In genomic region chr7:138077809-138078208, GRCh38 we compare ENCODE assay signal across 16 cellular contexts. TPM values are rescaled to one million over a fixed set of nuclear protein-coding genes. Genes with fewer than 3 reads are reported as not detected.
A peak's percentile ranks its signal among the peaks of the same experiment; 100 is the strongest.
DNase-seq lines count a peak whose midpoint lies in the region; ATAC-seq, FAIRE-seq and TF ChIP-seq lines count a peak whose summit lies in the region.
"Had no signal": no experiment of that assay in that cellular context is flagged by ENCODE, and none has a peak within 500 bp of the region (broad histone marks: within the 10 kb centered on the region; RNA-seq: fewer than 3 reads in every experiment).

No MANE protein-coding gene starts in this region.

- H3K9ac ChIP-seq in HCT116 (ENCODE audit: low read length): no peak overlapping the region
- no peak overlapping the region for H3K9ac ChIP-seq in K562 (ENCODE audit: insufficient read depth in 1 of 2, low read depth in 2 of 2, low read length in 2 of 2)
- H3K9ac ChIP-seq in smooth muscle cell (ENCODE audit: low read depth): no peak overlapping the region
- H3K9ac ChIP-seq: KMS-11 had no signal

- no peaks in the 10 kb centered on the region for H3K9me2 ChIP-seq in HCT116 (ENCODE audit: insufficient read depth)

- TF ChIP-seq EP300 in K562 (IDR thresholded peaks at IDR 0.05; ENCODE audit: low read length): no peak

- no peak for ATAC-seq in HCT116
- ATAC-seq in K562: peak; percentile 61
- peak; percentile 58 for ATAC-seq in left lobe of liver

- in situ Hi-C loops in K562 (cut with MboI): no loop called here

- TF ChIP-seq RAD21 in HCT116 (IDR thresholded peaks at IDR 0.05; ENCODE audit: low read depth): no peak
- TF ChIP-seq RAD21 in K562 (CRISPR knock-in tag; conservative IDR thresholded peaks at IDR 0.05 in 1 of 2, IDR thresholded peaks at IDR 0.05 in 1 of 2): no peak

- H3K79me2 ChIP-seq in HCT116 (ENCODE audit: insufficient read depth, low read length): no peaks in the 10 kb centered on the region
- no peaks in the 10 kb centered on the region for H3K79me2 ChIP-seq in K562 (ENCODE audit: control insufficient read depth, insufficient read depth, low read length)
- no peaks in the 10 kb centered on the region for H3K79me2 ChIP-seq in smooth muscle cell (ENCODE audit: low read depth)

- DNase-seq in HCT116 (ENCODE audit: low read depth, low spot score) (no peak), MG63 (peak; percentile 72), K562 (ENCODE audit: extremely low read depth in 1 of 4, low spot score in 3 of 4) (no peak), left lobe of liver (ENCODE audit: low spot score) (peak; percentile 65), iPS-NIHi11 (ENCODE audit: low spot score) (no peak), NCI-H146 treated with DMSO at 0.1 percent for 48 hours (lab: John Stamatoyannopoulos, UW; ENCODE audit: unreplicated experiment) (no peak), smooth muscle cell (lab: John Stamatoyannopoulos, UW; ENCODE audit: unreplicated experiment) (no peak), NCI-H526 (lab: John Stamatoyannopoulos, UW) (no peak)
- DNase-seq: CD4-positive, CD25-positive, alpha-beta regulatory T cell; DMS79; GDM1; NCI-H1436 treated with DMSO at 0.1 percent for 48 hours; NCI-H774; SIG-M5 had no signal

- 0% methylated on average over 2 of the region's 2 CpGs for WGBS in K562 (ENCODE audit: insufficient coverage, low coverage, missing lambda C conversion rate)
- WGBS in smooth muscle cell (ENCODE audit: low lambda C conversion rate): 100% methylated on average over 2 of the region's 2 CpGs

- RAD21 ChIA-PET in HCT116 (lab: Charles Lee; ENCODE audit: low non-redundant PET in 1 of 2, low total read pairs in 2 of 2, uncharacterized antibody in 2 of 2, unreplicated experiment in 2 of 2): no interaction called here

- H4K20me1 ChIP-seq in HCT116 (ENCODE audit: insufficient read depth): no peaks in the 10 kb centered on the region
- no peaks in the 10 kb centered on the region for H4K20me1 ChIP-seq in K562 (replicated peaks; ENCODE audit: control insufficient read depth, insufficient read depth, low read length)
- no peaks in the 10 kb centered on the region for H4K20me1 ChIP-seq in smooth muscle cell (ENCODE audit: low read depth)

- TF ChIP-seq CTCF in HCT116 (IDR thresholded peaks at IDR 0.05 in 2 of 3, conservative IDR thresholded peaks at IDR 0.05 in 1 of 3; ENCODE audit: borderline replicate concordance in 1 of 3, insufficient read depth in 1 of 3, low read depth in 2 of 3, low read length in 2 of 3) (no peak), K562 (IDR thresholded peaks at IDR 0.05 in 2 of 3, conservative IDR thresholded peaks at IDR 0.05 in 1 of 3; ENCODE audit: insufficient read depth in 2 of 3, low read depth in 1 of 3, low read length in 3 of 3) (no peak), smooth muscle cell (IDR thresholded peaks at IDR 0.05; ENCODE audit: borderline replicate concordance, insufficient read depth, poor library complexity, severe bottlenecking) (no peak)

- intact Hi-C loops in HCT116 (cut with micrococcal nuclease): no loop called here
- intact Hi-C loops in K562 (cut with micrococcal nuclease): no loop called here

- BruUV-seq in HCT116 (replicated peaks; lab: Mats Ljungman, UMichigan) (no TSS peak), K562 (replicated peaks; lab: Mats Ljungman, UMichigan) (no TSS peak)

- H3K27me3 ChIP-seq in HCT116 (ENCODE audit: insufficient read depth, low read length) (no peaks in the 10 kb centered on the region), MG63 (no peaks in the 10 kb centered on the region), K562 (ENCODE audit: control insufficient read depth in 2 of 2, insufficient read depth in 2 of 2, low read length in 2 of 2) (no peaks in the 10 kb centered on the region), smooth muscle cell (ENCODE audit: low read depth) (no peaks in the 10 kb centered on the region)

- POLR2A ChIA-PET in HCT116 (lab: Charles Lee) (no interaction called here), K562 (lab: Yijun Ruan, JAX) (no interaction called here)

- CTCF ChIA-PET in HCT116 (lab: Charles Lee) (no interaction called here), K562 (lab: Yijun Ruan, JAX; ENCODE audit: low intra/inter-chr PET ratio) (no interaction called here)

- TF ChIP-seq POLR2A in HCT116 (IDR thresholded peaks at IDR 0.05; ENCODE audit: borderline replicate concordance, extremely low read depth, insufficient read depth, insufficient read length): no peak
- no peak for TF ChIP-seq POLR2A in K562 (conservative IDR thresholded peaks at IDR 0.05)

- no peak overlapping the region for H3K4me2 ChIP-seq in HCT116 (ENCODE audit: low read length)
- H3K4me2 ChIP-seq in K562 (ENCODE audit: insufficient read depth, low read length): no peak overlapping the region
- no peak overlapping the region for H3K4me2 ChIP-seq in smooth muscle cell
- H3K4me2 ChIP-seq: KMS-11 had no signal

- no peaks in the 10 kb centered on the region for H3F3A ChIP-seq in smooth muscle cell (ENCODE audit: low read depth)

- H3K9me1 ChIP-seq in K562 (ENCODE audit: control insufficient read depth, insufficient read depth, low read length): no peaks in the 10 kb centered on the region

- H3K4me3 ChIP-seq in HCT116 (replicated peaks in 1 of 2; ENCODE audit: low read depth in 1 of 2, low read length in 2 of 2) (no peak overlapping the region), MG63 (no peak overlapping the region), K562 (no peak overlapping the region), smooth muscle cell (no peak overlapping the region)

- H3K4me1 ChIP-seq in HCT116 (ENCODE audit: control insufficient read depth in 1 of 2, insufficient read depth in 2 of 2, low read length in 2 of 2) (no peaks in the 10 kb centered on the region), K562 (replicated peaks in 1 of 2; ENCODE audit: control insufficient read depth in 2 of 2, insufficient read depth in 2 of 2, low read length in 2 of 2) (no peaks in the 10 kb centered on the region), smooth muscle cell (ENCODE audit: low read depth) (no peaks in the 10 kb centered on the region)

- H3K27ac ChIP-seq in HCT116 (ENCODE audit: low read depth, low read length) (no peak overlapping the region), K562 (ENCODE audit: extremely low read depth, low read depth, low read length) (no peak overlapping the region), smooth muscle cell (ENCODE audit: low read depth) (no peak overlapping the region)
- H3K27ac ChIP-seq: KMS-11 had no signal

- no peak overlapping the region for H2AFZ ChIP-seq in HCT116 (ENCODE audit: low read depth, low read length, poor library complexity, severe bottlenecking)
- H2AFZ ChIP-seq in K562 (ENCODE audit: low read depth, low read length): no peak overlapping the region
- H2AFZ ChIP-seq in smooth muscle cell (ENCODE audit: low read depth): no peak overlapping the region

- no peaks in the 10 kb centered on the region for H3K36me3 ChIP-seq in HCT116 (ENCODE audit: control insufficient read depth in 1 of 2, insufficient read depth in 2 of 2, low read length in 2 of 2)
- H3K36me3 ChIP-seq in MG63: no peaks in the 10 kb centered on the region
- H3K36me3 ChIP-seq in K562 (ENCODE audit: control insufficient read depth, insufficient read depth, low read length): no peaks in the 10 kb centered on the region
- H3K36me3 ChIP-seq in smooth muscle cell (ENCODE audit: low read depth): no peaks in the 10 kb centered on the region

- H3K9me3 ChIP-seq in HCT116 (ENCODE audit: control insufficient read depth in 1 of 2, insufficient read depth in 1 of 2, low read depth in 1 of 2, low read length in 2 of 2) (no peaks in the 10 kb centered on the region; a peak in 1 of 4 replicates), MG63 (no peaks in the 10 kb centered on the region), K562 (replicated peaks; ENCODE audit: control insufficient read depth, insufficient read depth, low read depth, low read length) (no peaks in the 10 kb centered on the region), smooth muscle cell (replicated peaks; ENCODE audit: low read depth) (no peaks in the 10 kb centered on the region)

- no peak for FAIRE-seq in K562 (lab: Jason Lieb, UNC)

TF ChIP-seq in HCT116, 20 proteins besides CTCF, POLR2A, EP300 and RAD21:
- peak; percentile 33; the same call in 1 of the 2 replicates for TF ChIP-seq CEBPB (IDR thresholded peaks at IDR 0.05; ENCODE audit: low read depth)
- TF ChIP-seq EGR1 (IDR thresholded peaks at IDR 0.05; ENCODE audit: low read depth): no peak

TF ChIP-seq in K562, 482 proteins besides CTCF, POLR2A, EP300 and RAD21 (continues in another document):
- TF ChIP-seq EGR1 (conservative IDR thresholded peaks at IDR 0.05) (no peak), ZNF253 (CRISPR knock-in tag; conservative IDR thresholded peaks at IDR 0.05) (no peak), MTA3 (IDR thresholded peaks at IDR 0.05; ENCODE audit: borderline replicate concordance) (no peak), ZNF184 (CRISPR knock-in tag; IDR thresholded peaks at IDR 0.05) (no peak), TAF9B (IDR thresholded peaks at IDR 0.05; ENCODE audit: partially characterized antibody) (no peak), ZNF197 (CRISPR knock-in tag; IDR thresholded peaks at IDR 0.05; ENCODE audit: low read depth) (no peak)

RNA-seq across cellular contexts. Expression of gene AKR1D1, which starts 1.6 kb away (rescaled TPM):
- 0.10 TPM for total RNA-seq in HCT116 (2021; ENCODE audit: unreplicated experiment)
- polyA plus RNA-seq in HCT116 (2012): 0.05 TPM in 1 of 2 replicates, not detected in the other
- not detected in 2 replicates for total RNA-seq in MG63 (2014; rRNA removed; shearing (Covaris generic); ENCODE audit: low replicate concordance)
- not detected in 2 replicates for total RNA-seq in K562 (2011; cell fraction: chromatin; rRNA removed; ENCODE audit: low replicate concordance)
- total RNA-seq in K562 (2011; cell fraction: nucleolus; rRNA removed): not detected in 2 replicates
- not detected in 2 replicates for total RNA-seq in K562 (2011; cell fraction: nucleoplasm; rRNA removed)
- not detected in 2 replicates for total RNA-seq in K562 (2014; rRNA removed)
- total RNA-seq in K562 (2014; rRNA removed; fragmentation: Illumina TruSeq; extraction: Trizol): not detected in 2 replicates
- total RNA-seq in K562 (2015; rRNA removed; fragmentation: Illumina TruSeq; extraction: Trizol): not detected in 2 replicates
- not detected in 2 replicates for total RNA-seq in K562 (2021)
- not detected in 2 replicates for polyA plus RNA-seq in K562 (2011; rRNA removed)
- polyA plus RNA-seq in K562 (2011; cell fraction: cytosol; rRNA removed): not detected in 2 replicates
- not detected in 2 replicates for polyA plus RNA-seq in K562 (2011; cell fraction: nucleus; rRNA removed)
- not detected in 2 replicates for polyA plus RNA-seq in K562 (2012)
- polyA plus RNA-seq in K562 (2014; fragmentation: Illumina TruSeq; extraction: Trizol): not detected in 2 replicates
- polyA plus RNA-seq in K562 (2014; fragmentation: Nextera tagmentation; extraction: Ambion mirVana): not detected
- polyA plus RNA-seq in K562 (2014; rRNA removed): not detected in 2 replicates
- polyA minus RNA-seq in K562 (2011; rRNA and poly(A)+ RNA removed): not detected in 2 replicates
- not detected in 2 replicates for polyA minus RNA-seq in K562 (2011; cell fraction: cytosol; rRNA and poly(A)+ RNA removed)
- polyA minus RNA-seq in K562 (2011; cell fraction: nucleus; rRNA and poly(A)+ RNA removed): not detected in 2 replicates
- total RNA-seq in left lobe of liver: 206 TPM
- not detected in 2 replicates for total RNA-seq in smooth muscle cell
- not detected in 2 replicates for polyA plus RNA-seq in smooth muscle cell
- total RNA-seq: CD4-positive, CD25-positive, alpha-beta regulatory T cell; RPMI7951 had no signal
- polyA plus RNA-seq: CD4-positive, CD25-positive, alpha-beta regulatory T cell had no signal

Comparison
In these comparisons a context has a peak if more than half of its experiments do, and no peak if none do; other contexts are left out.
1. DNase-seq: peak in MG63 (single experiment) and left lobe of liver (single experiment); none in HCT116 (single experiment), K562 (0 of 4), iPS-NIHi11 (single experiment), NCI-H146 treated with DMSO at 0.1 percent for 48 hours (single experiment), smooth muscle cell (single experiment) and NCI-H526 (0 of 2).
2. RNA of gene AKR1D1, which starts 1.6 kb away (total RNA-seq): 206 TPM in left lobe of liver (single experiment); 0.10 TPM in HCT116 (single experiment), not detected in MG63, not detected in K562 and not detected in smooth muscle cell; every median in the first group is over 100 times any median in the second.
3. Of the 22 proteins assayed by ChIP-seq in both K562 and HCT116: peak only in K562: none; only in HCT116: none; in both: CEBPB; in neither: 20; mixed calls (peak in some experiments, not most) for 1.